In genomic region chr1:87089823-87090222, GRCh38 we compare ENCODE assay signal across 1 cellular context.
TF ChIP-seq lines count a peak whose summit lies in the region.

No MANE protein-coding gene starts in this region.

TF ChIP-seq in GM12878, 131 proteins besides CTCF, POLR2A, EP300 and RAD21 (continued from another document):
- TF ChIP-seq HSF1 (IDR thresholded peaks at IDR 0.05; ENCODE audit: low read depth, low read length): no peak
- TF ChIP-seq RCOR1 (conservative IDR thresholded peaks at IDR 0.05; ENCODE audit: low read depth, low read length): no peak
- no peak for TF ChIP-seq SIX5 (IDR thresholded peaks at IDR 0.05; ENCODE audit: low read depth, low read length, severe bottlenecking)
- TF ChIP-seq SRF (IDR thresholded peaks at IDR 0.05; ENCODE audit: low read depth in 2 of 2, low read length in 2 of 2): no peak
- no peak for TF ChIP-seq JUNB (IDR thresholded peaks at IDR 0.05)
- TF ChIP-seq ZBED1 (IDR thresholded peaks at IDR 0.05; ENCODE audit: borderline replicate concordance): no peak
- TF ChIP-seq E2F4 (IDR thresholded peaks at IDR 0.05; ENCODE audit: low read depth, low read length): no peak
- TF ChIP-seq CBX5 (IDR thresholded peaks at IDR 0.05; ENCODE audit: low read depth): no peak
- TF ChIP-seq CREB1 (IDR thresholded peaks at IDR 0.05; ENCODE audit: low read depth): no peak
- TF ChIP-seq STAT1 (conservative IDR thresholded peaks at IDR 0.05): no peak
- no peak for TF ChIP-seq SP1 (IDR thresholded peaks at IDR 0.05; ENCODE audit: low read depth, low read length)
- TF ChIP-seq SIN3A (IDR thresholded peaks at IDR 0.05; ENCODE audit: low read depth, low read length): no peak
- no peak for TF ChIP-seq PBX3 (IDR thresholded peaks at IDR 0.05; ENCODE audit: insufficient replicate concordance, low read depth, low read length)
- no peak for TF ChIP-seq EGR1 (IDR thresholded peaks at IDR 0.05; ENCODE audit: borderline replicate concordance in 1 of 2, low read depth in 2 of 2, low read length in 2 of 2)
- TF ChIP-seq BCL3 (IDR thresholded peaks at IDR 0.05; ENCODE audit: borderline replicate concordance, insufficient read depth, low read depth, low read length, poor library complexity, severe bottlenecking): no peak
- TF ChIP-seq E2F8 (IDR thresholded peaks at IDR 0.05; ENCODE audit: low read depth, partially characterized antibody): no peak
- no peak for TF ChIP-seq ZNF622 (IDR thresholded peaks at IDR 0.05)
